ENCODE assay signal across 8 cellular contexts in the genomic region with DNA sequence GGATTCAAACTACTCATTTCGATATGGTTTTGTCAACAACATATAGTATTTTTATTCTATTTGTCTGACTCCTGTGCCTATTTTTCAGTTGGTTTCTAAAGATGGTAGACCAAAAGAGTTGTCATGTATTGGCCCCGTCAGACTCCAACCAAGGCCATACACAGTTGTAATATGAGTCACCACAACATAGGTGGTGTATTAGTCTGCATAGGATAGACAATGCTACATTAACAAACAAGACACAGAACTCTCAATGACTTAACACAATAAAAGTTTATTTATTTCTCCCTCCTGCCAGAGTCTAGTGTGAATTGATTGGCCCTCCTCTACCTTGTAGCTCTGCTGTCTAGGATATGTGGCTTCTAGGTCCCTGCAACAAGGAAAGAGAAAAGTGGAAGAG. TPM values are rescaled to one million over a fixed set of nuclear protein-coding genes. Genes with fewer than 3 reads are reported as not detected.
"Had no signal": no experiment of that assay in that cellular context is flagged by ENCODE, and none has a peak within 500 bp of the region (broad histone marks: within the 10 kb centered on the region; RNA-seq: fewer than 3 reads in every experiment).

No MANE protein-coding gene starts in this region.

- H3K9ac ChIP-seq: KMS-11 had no signal

- H3K36me3 Mint-ChIP-seq: IgD-negative memory B cell had no signal

- DNase-seq: IMR-90, KBM-7, KG1 had no signal

- H3K4me1 Mint-ChIP-seq: IgD-negative memory B cell had no signal

- H3K27ac Mint-ChIP-seq: IgD-negative memory B cell had no signal

- H3K4me2 ChIP-seq: KMS-11 had no signal

- H3K4me3 Mint-ChIP-seq: IgD-negative memory B cell had no signal

- H3K27ac ChIP-seq: HL-60, KMS-11 had no signal

- FAIRE-seq: HTR-8/SVneo had no signal

RNA-seq across cellular contexts. Expression of a gene that starts 45.9 kb away (rescaled TPM):
- total RNA-seq: HT1080 had no signal
- polyA plus RNA-seq: IgD-negative memory B cell had no signal
